In the genomic region with DNA sequence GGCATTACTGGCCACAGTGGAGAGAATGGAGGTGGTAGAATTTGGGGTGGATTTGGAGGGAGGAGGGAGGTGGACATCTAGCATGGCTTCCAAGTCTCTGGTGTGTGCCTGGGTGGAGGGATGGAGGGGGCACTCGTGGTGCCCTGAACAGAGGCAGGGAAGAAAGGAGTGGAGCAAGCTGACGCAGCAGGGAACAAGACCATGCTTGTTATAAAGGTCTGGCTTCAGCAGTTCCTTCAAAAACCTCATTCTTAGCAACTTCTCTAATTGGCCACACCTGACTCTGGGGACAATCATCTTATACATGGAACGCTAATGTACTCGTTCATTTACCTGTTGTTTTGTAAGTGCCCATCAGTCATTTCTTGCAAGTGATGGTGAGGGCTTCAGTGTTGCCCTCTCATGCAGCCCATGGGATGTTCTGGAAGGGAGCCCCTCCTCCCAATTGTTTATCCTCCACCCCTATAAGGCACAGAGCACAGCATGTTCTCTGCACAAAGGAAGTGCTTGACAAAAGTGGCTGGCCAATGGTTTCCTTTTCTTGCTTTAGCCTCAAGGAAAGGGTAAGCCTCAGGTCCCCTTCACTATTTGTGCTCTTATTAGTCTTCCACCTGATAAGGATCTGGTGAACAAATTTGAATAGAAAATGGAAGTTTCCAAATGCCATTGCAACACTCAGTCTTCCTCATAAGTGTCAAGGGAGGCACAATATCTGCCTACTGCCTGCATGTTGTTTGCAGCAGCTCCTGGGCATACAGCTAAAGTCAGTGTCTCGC, we compare ENCODE assay signal across 10 cellular contexts. TPM values are rescaled to one million over a fixed set of nuclear protein-coding genes. Genes with fewer than 3 reads are reported as not detected.
DNase-seq lines count a peak whose midpoint lies in the region; ATAC-seq and TF ChIP-seq lines count a peak whose summit lies in the region.
"Had no signal": no experiment of that assay in that cellular context is flagged by ENCODE, and none has a peak within 500 bp of the region (broad histone marks: within the 10 kb centered on the region; RNA-seq: fewer than 3 reads in every experiment).

No MANE protein-coding gene starts in this region.

- peaks cover 30% of the 10 kb centered on the region for H3K4me1 Mint-ChIP-seq in GM23338

- intact Hi-C loops in prostate gland (cut with DNase I) = no loop called here

- no peak for TF ChIP-seq POLR2A in prostate gland (IDR thresholded peaks at IDR 0.05)

- H3K27me3 ChIP-seq in OCI-LY1 (ENCODE audit: insufficient read depth, low read length) = no peaks in the 10 kb centered on the region
- no peaks in the 10 kb centered on the region for H3K27me3 ChIP-seq in esophagus (ENCODE audit: control insufficient read depth in 1 of 2, insufficient read depth in 2 of 2, low read length in 2 of 2)
- H3K27me3 ChIP-seq in prostate gland (replicated peaks; ENCODE audit: insufficient read depth) = no peaks in the 10 kb centered on the region
- no peaks in the 10 kb centered on the region for H3K27me3 ChIP-seq in GM23338 (ENCODE audit: insufficient read depth)

- 53 to 67% methylated on average over 5 of the region's 5 CpGs for WGBS in esophagus, 2 donors
- 42% methylated on average over 5 of the region's 5 CpGs for WGBS in prostate gland

- no peak overlapping the region for H3K9ac ChIP-seq in OCI-LY1 (ENCODE audit: low read length)

- peaks cover 11% of the 10 kb centered on the region for H3K36me3 Mint-ChIP-seq in GM23338 (ENCODE audit: low read depth)

- H3K9me3 ChIP-seq in OCI-LY1 (ENCODE audit: low read length) (no peaks in the 10 kb centered on the region), esophagus (ENCODE audit: control insufficient read depth in 2 of 2, insufficient read depth in 1 of 2, low read depth in 1 of 2, low read length in 1 of 2) (no peaks in the 10 kb centered on the region), prostate gland (no peaks in the 10 kb centered on the region)

- no peak overlapping the region for H3K4me3 Mint-ChIP-seq in GM23338

- H4K20me1 ChIP-seq in OCI-LY1 (ENCODE audit: insufficient read depth, low read length) = no peaks in the 10 kb centered on the region
- no peaks in the 10 kb centered on the region for H4K20me1 ChIP-seq in GM23338 (replicated peaks; ENCODE audit: insufficient read depth)

- H3K4me1 ChIP-seq in OCI-LY1 (ENCODE audit: insufficient read depth, low read length, severe bottlenecking) (peaks cover 35% of the 10 kb centered on the region), esophagus (ENCODE audit: control insufficient read depth in 2 of 2, insufficient read depth in 2 of 2, low read length in 1 of 2) (peaks cover 0 to 16% of the 10 kb centered on the region in 2 donors), prostate gland (replicated peaks) (no peaks in the 10 kb centered on the region), GM23338 (ENCODE audit: insufficient read depth) (peaks cover under 1% of the 10 kb centered on the region; the same call in 1 of the 2 replicates)

- H3K4me3 ChIP-seq in OCI-LY1 (ENCODE audit: low read depth, low read length, poor library complexity, severe bottlenecking) (no peak overlapping the region), esophagus (ENCODE audit: low read depth in 1 of 2, low read length in 2 of 2) (no peak overlapping the region), prostate gland (no peak overlapping the region), GM23338 (no peak overlapping the region)

- TF ChIP-seq CTCF in OCI-LY1 (IDR thresholded peaks at IDR 0.05; ENCODE audit: low read length) (no peak), prostate gland (IDR thresholded peaks at IDR 0.05) (no peak), GM23338 (conservative IDR thresholded peaks at IDR 0.05; ENCODE audit: low read depth in 2 of 2) (no peak)

- H3K79me2 ChIP-seq in OCI-LY1 (ENCODE audit: insufficient read depth, low read length) (no peaks in the 10 kb centered on the region), GM23338 (replicated peaks; ENCODE audit: insufficient read depth) (peaks cover 7% of the 10 kb centered on the region)

- H3K36me3 ChIP-seq in OCI-LY1 (ENCODE audit: insufficient read depth, low read length) (peaks cover 33% of the 10 kb centered on the region), esophagus (ENCODE audit: control insufficient read depth in 2 of 2, insufficient read depth in 2 of 2, low read length in 1 of 2) (peaks cover 0 to 6% of the 10 kb centered on the region in 2 donors), prostate gland (no peaks in the 10 kb centered on the region), GM23338 (ENCODE audit: insufficient read depth) (no peaks in the 10 kb centered on the region)

- no peak overlapping the region for H3K27ac Mint-ChIP-seq in GM23338

- H3K9me2 ChIP-seq in OCI-LY1 (ENCODE audit: low read depth, low read length) = no peaks in the 10 kb centered on the region
- H3K9me2 ChIP-seq in GM23338 (ENCODE audit: insufficient read depth) = peaks cover 4% of the 10 kb centered on the region; the same call in 1 of the 2 replicates

- 0 out of 3 replicates have a peak, but pooled peaks cover 3% of the 10 kb centered on the region for H3K9me3 Mint-ChIP-seq in GM23338

- H3K27me3 Mint-ChIP-seq in GM23338 (ENCODE audit: insufficient read depth, low read depth, poor library complexity) = peaks cover 7% of the 10 kb centered on the region

- DNase-seq in GDM1 (lab: John Stamatoyannopoulos, UW) (peak; percentile 23), prostate gland (ENCODE audit: low spot score) (peak; percentile 29), GM23338 (ENCODE audit: low spot score) (no peak), NAMALWA (ENCODE audit: low spot score) (no peak)
- DNase-seq: foreskin melanocyte, SW 1271 had no signal

- no peak for ATAC-seq in GM18520 (IDR thresholded peaks at IDR 0.05; ENCODE audit: unreplicated experiment)
- ATAC-seq in GM23338 = no peak
- no peak for ATAC-seq in HG03025 (IDR thresholded peaks at IDR 0.05; ENCODE audit: low FRiP score, unreplicated experiment)

- H2AFZ ChIP-seq in OCI-LY1 (ENCODE audit: low read length) = no peak overlapping the region
- H2AFZ ChIP-seq in GM23338 = no peak overlapping the region

- H3K27ac ChIP-seq in OCI-LY1 (ENCODE audit: low read depth, low read length, poor library complexity, severe bottlenecking) (peak overlapping the region; percentile 25), esophagus (ENCODE audit: low read depth in 2 of 2, low read length in 1 of 2) (peak overlapping the region; percentile 49 to 76), prostate gland (peak overlapping the region; percentile 57 to 71), GM23338 (ENCODE audit: low read depth) (no peak overlapping the region)

- H3F3A ChIP-seq in OCI-LY1 (ENCODE audit: insufficient read depth, low read length) (no peaks in the 10 kb centered on the region), GM23338 (replicated peaks; ENCODE audit: low read depth) (no peaks in the 10 kb centered on the region)

- H3K4me2 ChIP-seq in OCI-LY1 (ENCODE audit: low read length) (no peak overlapping the region), GM23338 (no peak overlapping the region)

TF ChIP-seq in GM23338, 12 proteins besides CTCF, POLR2A, EP300 and RAD21 (continues in another document):
- no peak for TF ChIP-seq JUNB (IDR thresholded peaks at IDR 0.05; ENCODE audit: unreplicated experiment)
- no peak for TF ChIP-seq NANOG (IDR thresholded peaks at IDR 0.05; ENCODE audit: borderline replicate concordance)
- no peak for TF ChIP-seq ZNF114 (CRISPR knock-in tag; IDR thresholded peaks at IDR 0.05)

RNA-seq across cellular contexts. Expression of a gene that starts 39.3 kb away (rescaled TPM):
- 1 to 10 TPM; 4.2 to 6.8 TPM for polyA plus RNA-seq in esophagus
- total RNA-seq in prostate gland = 10 to 100 TPM in 1 of 2 donors, 1 to 10 TPM in 1; 10.0 to 12.2 TPM
- total RNA-seq in GM23338 (2014; rRNA removed; shearing (Covaris generic)) = 12.8 and 13.1 TPM in 2 replicates
- 4.1 and 4.9 TPM in 2 replicates for polyA plus RNA-seq in GM23338 (2016; fragmentation: Nextera tagmentation; extraction: Ambion mirVana)

Comparison
In these comparisons a context has a peak if more than half of its experiments do, and no peak if none do; other contexts are left out.
1. DNase-seq: peak in GDM1 (single experiment) and prostate gland (single experiment); none in GM23338 (single experiment) and NAMALWA (single experiment).